1 cellular context compared by ENCODE assay signal in genomic region chr1:9848022-9848421, GRCh38.
A peak's percentile ranks its signal among the peaks of the same experiment; 100 is the strongest.
TF ChIP-seq lines count a peak whose summit lies in the region.

No MANE protein-coding gene starts in this region.

TF ChIP-seq in IMR-90, 13 proteins besides CTCF, POLR2A, EP300 and RAD21 (continued from another document):
- peak; percentile 20; the same call in 1 of the 2 replicates for TF ChIP-seq USF2 (IDR thresholded peaks at IDR 0.05; ENCODE audit: low read depth, low read length)
